ENCODE assay signal across 1 cellular context in the genomic region with DNA sequence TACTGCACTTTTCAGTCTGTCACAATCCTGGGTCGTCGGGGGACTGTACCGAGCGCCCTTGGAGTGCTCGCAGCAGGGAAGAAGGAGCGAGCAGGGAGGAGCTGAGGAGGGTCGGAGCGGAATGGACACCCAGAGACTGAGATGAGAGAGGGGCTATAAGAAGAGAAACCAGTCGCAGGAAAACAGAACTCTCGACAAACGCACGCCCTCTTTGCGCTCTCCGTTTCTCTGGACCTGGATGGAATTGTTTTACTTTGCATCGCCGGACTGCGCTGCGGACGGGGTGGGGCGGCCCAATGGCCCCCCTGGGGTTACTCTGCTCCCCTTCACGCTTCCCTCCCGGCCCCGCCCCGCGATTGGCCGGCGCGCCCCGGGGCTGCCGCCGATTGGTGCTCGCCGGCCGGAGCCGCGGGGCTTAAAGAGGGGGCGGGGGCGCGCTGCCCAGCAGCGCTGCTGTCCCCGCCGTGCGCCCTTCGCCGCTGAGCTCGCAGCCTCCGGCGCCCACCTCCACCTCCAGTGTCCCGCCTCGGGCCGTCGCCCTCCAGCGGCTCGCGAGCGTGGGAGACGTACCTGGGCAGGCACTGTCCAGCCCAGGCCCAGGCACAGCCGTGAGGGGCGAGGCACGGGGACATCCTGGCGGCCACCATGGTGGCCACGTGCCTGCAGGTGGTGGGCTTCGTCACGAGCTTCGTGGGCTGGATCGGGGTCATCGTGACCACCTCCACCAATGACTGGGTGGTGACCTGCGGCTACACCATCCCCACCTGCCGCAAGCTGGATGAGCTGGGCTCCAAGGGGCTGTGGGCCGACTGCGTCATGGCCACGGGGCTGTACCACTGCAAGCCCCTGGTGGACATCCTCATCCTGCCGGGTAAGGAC.
A peak's percentile ranks its signal among the peaks of the same experiment; 100 is the strongest.
TF ChIP-seq lines count a peak whose summit lies in the region.

A gene (plus strand): TSS at position 447 of the 879 bp plus-strand sequence. CDS start 199 bp downstream, at position 646.

TF ChIP-seq in HepG2, 621 proteins besides CTCF, POLR2A, EP300 and RAD21 (continued from another document and continues in another):
- TF ChIP-seq, protein P1, sequence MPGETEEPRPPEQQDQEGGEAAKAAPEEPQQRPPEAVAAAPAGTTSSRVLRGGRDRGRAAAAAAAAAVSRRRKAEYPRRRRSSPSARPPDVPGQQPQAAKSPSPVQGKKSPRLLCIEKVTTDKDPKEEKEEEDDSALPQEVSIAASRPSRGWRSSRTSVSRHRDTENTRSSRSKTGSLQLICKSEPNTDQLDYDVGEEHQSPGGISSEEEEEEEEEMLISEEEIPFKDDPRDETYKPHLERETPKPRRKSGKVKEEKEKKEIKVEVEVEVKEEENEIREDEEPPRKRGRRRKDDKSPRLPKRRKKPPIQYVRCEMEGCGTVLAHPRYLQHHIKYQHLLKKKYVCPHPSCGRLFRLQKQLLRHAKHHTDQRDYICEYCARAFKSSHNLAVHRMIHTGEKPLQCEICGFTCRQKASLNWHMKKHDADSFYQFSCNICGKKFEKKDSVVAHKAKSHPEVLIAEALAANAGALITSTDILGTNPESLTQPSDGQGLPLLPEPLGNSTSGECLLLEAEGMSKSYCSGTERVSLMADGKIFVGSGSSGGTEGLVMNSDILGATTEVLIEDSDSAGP (CRISPR knock-in tag; IDR thresholded peaks at IDR 0.05; ENCODE audit: borderline replicate concordance): no peak
- TF ChIP-seq, protein P2, sequence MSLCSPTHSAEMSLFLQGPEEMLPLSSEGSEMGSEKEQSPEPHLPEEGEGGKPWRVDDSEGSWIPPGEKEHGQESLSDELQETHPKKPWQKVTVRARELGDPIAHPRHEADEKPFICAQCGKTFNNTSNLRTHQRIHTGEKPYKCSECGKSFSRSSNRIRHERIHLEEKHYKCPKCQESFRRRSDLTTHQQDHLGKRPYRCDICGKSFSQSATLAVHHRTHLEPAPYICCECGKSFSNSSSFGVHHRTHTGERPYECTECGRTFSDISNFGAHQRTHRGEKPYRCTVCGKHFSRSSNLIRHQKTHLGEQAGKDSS (CRISPR knock-in tag; IDR thresholded peaks at IDR 0.05; ENCODE audit: borderline replicate concordance, low read depth): no peak
- no peak for TF ChIP-seq ETV5 (CRISPR knock-in tag; IDR thresholded peaks at IDR 0.05; ENCODE audit: borderline replicate concordance)
- TF ChIP-seq SPEN (CRISPR knock-in tag; IDR thresholded peaks at IDR 0.05; ENCODE audit: low read depth): no peak
- TF ChIP-seq SP5 (CRISPR knock-in tag; IDR thresholded peaks at IDR 0.05; ENCODE audit: borderline replicate concordance, low read depth): no peak
- TF ChIP-seq KAT8 (CRISPR knock-in tag; IDR thresholded peaks at IDR 0.05): no peak
- no peak for TF ChIP-seq HDAC6 (IDR thresholded peaks at IDR 0.05; ENCODE audit: low read depth, low read length)
- TF ChIP-seq KDM3A (CRISPR knock-in tag; IDR thresholded peaks at IDR 0.05; ENCODE audit: low read depth): no peak
- no peak for TF ChIP-seq MBD4 (IDR thresholded peaks at IDR 0.05; ENCODE audit: borderline replicate concordance, low read length)
- TF ChIP-seq, protein P3, sequence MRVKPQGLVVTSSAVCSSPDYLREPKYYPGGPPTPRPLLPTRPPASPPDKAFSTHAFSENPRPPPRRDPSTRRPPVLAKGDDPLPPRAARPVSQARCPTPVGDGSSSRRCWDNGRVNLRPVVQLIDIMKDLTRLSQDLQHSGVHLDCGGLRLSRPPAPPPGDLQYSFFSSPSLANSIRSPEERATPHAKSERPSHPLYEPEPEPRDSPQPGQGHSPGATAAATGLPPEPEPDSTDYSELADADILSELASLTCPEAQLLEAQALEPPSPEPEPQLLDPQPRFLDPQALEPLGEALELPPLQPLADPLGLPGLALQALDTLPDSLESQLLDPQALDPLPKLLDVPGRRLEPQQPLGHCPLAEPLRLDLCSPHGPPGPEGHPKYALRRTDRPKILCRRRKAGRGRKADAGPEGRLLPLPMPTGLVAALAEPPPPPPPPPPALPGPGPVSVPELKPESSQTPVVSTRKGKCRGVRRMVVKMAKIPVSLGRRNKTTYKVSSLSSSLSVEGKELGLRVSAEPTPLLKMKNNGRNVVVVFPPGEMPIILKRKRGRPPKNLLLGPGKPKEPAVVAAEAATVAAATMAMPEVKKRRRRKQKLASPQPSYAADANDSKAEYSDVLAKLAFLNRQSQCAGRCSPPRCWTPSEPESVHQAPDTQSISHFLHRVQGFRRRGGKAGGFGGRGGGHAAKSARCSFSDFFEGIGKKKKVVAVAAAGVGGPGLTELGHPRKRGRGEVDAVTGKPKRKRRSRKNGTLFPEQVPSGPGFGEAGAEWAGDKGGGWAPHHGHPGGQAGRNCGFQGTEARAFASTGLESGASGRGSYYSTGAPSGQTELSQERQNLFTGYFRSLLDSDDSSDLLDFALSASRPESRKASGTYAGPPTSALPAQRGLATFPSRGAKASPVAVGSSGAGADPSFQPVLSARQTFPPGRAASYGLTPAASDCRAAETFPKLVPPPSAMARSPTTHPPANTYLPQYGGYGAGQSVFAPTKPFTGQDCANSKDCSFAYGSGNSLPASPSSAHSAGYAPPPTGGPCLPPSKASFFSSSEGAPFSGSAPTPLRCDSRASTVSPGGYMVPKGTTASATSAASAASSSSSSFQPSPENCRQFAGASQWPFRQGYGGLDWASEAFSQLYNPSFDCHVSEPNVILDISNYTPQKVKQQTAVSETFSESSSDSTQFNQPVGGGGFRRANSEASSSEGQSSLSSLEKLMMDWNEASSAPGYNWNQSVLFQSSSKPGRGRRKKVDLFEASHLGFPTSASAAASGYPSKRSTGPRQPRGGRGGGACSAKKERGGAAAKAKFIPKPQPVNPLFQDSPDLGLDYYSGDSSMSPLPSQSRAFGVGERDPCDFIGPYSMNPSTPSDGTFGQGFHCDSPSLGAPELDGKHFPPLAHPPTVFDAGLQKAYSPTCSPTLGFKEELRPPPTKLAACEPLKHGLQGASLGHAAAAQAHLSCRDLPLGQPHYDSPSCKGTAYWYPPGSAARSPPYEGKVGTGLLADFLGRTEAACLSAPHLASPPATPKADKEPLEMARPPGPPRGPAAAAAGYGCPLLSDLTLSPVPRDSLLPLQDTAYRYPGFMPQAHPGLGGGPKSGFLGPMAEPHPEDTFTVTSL (CRISPR knock-in tag; IDR thresholded peaks at IDR 0.05; ENCODE audit: borderline replicate concordance): no peak
- no peak for TF ChIP-seq SP1 (IDR thresholded peaks at IDR 0.05)
- no peak for TF ChIP-seq SP1 (CRISPR knock-in tag; IDR thresholded peaks at IDR 0.05)
- no peak for TF ChIP-seq ZNF292 (CRISPR knock-in tag; IDR thresholded peaks at IDR 0.05; ENCODE audit: borderline replicate concordance, low read depth)
- TF ChIP-seq SRF (IDR thresholded peaks at IDR 0.05; ENCODE audit: low read depth, low read length): no peak
- TF ChIP-seq RXRB (CRISPR knock-in tag; IDR thresholded peaks at IDR 0.05; ENCODE audit: borderline replicate concordance): no peak
- no peak for TF ChIP-seq U2AF2 (IDR thresholded peaks at IDR 0.05; ENCODE audit: low read depth, low read length)
- TF ChIP-seq SALL1 (CRISPR knock-in tag; IDR thresholded peaks at IDR 0.05): no peak
- TF ChIP-seq, protein P4, sequence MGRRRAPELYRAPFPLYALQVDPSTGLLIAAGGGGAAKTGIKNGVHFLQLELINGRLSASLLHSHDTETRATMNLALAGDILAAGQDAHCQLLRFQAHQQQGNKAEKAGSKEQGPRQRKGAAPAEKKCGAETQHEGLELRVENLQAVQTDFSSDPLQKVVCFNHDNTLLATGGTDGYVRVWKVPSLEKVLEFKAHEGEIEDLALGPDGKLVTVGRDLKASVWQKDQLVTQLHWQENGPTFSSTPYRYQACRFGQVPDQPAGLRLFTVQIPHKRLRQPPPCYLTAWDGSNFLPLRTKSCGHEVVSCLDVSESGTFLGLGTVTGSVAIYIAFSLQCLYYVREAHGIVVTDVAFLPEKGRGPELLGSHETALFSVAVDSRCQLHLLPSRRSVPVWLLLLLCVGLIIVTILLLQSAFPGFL (CRISPR knock-in tag; IDR thresholded peaks at IDR 0.05): no peak
- no peak for TF ChIP-seq ZNF350 (CRISPR knock-in tag; IDR thresholded peaks at IDR 0.05; ENCODE audit: borderline replicate concordance, low read depth)
- TF ChIP-seq, protein P5, sequence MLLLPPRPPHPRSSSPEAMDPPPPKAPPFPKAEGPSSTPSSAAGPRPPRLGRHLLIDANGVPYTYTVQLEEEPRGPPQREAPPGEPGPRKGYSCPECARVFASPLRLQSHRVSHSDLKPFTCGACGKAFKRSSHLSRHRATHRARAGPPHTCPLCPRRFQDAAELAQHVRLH (CRISPR knock-in tag; IDR thresholded peaks at IDR 0.05; ENCODE audit: borderline replicate concordance, low read depth): no peak
- TF ChIP-seq HDAC1 (CRISPR knock-in tag; IDR thresholded peaks at IDR 0.05): peak; percentile 41; the same call in 1 of the 2 replicates
- 0 out of 2 replicates have a peak, but pooled peaks have one; percentile 10 for TF ChIP-seq KDM2A (CRISPR knock-in tag; IDR thresholded peaks at IDR 0.05; ENCODE audit: borderline replicate concordance, low read depth)
- TF ChIP-seq, protein P6, sequence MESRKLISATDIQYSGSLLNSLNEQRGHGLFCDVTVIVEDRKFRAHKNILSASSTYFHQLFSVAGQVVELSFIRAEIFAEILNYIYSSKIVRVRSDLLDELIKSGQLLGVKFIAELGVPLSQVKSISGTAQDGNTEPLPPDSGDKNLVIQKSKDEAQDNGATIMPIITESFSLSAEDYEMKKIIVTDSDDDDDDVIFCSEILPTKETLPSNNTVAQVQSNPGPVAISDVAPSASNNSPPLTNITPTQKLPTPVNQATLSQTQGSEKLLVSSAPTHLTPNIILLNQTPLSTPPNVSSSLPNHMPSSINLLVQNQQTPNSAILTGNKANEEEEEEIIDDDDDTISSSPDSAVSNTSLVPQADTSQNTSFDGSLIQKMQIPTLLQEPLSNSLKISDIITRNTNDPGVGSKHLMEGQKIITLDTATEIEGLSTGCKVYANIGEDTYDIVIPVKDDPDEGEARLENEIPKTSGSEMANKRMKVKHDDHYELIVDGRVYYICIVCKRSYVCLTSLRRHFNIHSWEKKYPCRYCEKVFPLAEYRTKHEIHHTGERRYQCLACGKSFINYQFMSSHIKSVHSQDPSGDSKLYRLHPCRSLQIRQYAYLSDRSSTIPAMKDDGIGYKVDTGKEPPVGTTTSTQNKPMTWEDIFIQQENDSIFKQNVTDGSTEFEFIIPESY (CRISPR knock-in tag; IDR thresholded peaks at IDR 0.05): peak; percentile 73; the same call in 1 of the 2 replicates
- no peak for TF ChIP-seq SCMH1 (CRISPR knock-in tag; IDR thresholded peaks at IDR 0.05; ENCODE audit: borderline replicate concordance)
- TF ChIP-seq, protein P7, sequence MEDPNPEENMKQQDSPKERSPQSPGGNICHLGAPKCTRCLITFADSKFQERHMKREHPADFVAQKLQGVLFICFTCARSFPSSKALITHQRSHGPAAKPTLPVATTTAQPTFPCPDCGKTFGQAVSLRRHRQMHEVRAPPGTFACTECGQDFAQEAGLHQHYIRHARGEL (CRISPR knock-in tag; IDR thresholded peaks at IDR 0.05): no peak
- TF ChIP-seq ZNF460 (CRISPR knock-in tag; IDR thresholded peaks at IDR 0.05; ENCODE audit: borderline replicate concordance): no peak
- no peak for TF ChIP-seq SALL2 (CRISPR knock-in tag; IDR thresholded peaks at IDR 0.05)
- no peak for TF ChIP-seq SUZ12 (IDR thresholded peaks at IDR 0.05; ENCODE audit: low read depth, low read length)
- TF ChIP-seq MLLT10 (CRISPR knock-in tag; IDR thresholded peaks at IDR 0.05): no peak
- TF ChIP-seq ZNF205 (CRISPR knock-in tag; IDR thresholded peaks at IDR 0.05): no peak
- TF ChIP-seq, protein P8, sequence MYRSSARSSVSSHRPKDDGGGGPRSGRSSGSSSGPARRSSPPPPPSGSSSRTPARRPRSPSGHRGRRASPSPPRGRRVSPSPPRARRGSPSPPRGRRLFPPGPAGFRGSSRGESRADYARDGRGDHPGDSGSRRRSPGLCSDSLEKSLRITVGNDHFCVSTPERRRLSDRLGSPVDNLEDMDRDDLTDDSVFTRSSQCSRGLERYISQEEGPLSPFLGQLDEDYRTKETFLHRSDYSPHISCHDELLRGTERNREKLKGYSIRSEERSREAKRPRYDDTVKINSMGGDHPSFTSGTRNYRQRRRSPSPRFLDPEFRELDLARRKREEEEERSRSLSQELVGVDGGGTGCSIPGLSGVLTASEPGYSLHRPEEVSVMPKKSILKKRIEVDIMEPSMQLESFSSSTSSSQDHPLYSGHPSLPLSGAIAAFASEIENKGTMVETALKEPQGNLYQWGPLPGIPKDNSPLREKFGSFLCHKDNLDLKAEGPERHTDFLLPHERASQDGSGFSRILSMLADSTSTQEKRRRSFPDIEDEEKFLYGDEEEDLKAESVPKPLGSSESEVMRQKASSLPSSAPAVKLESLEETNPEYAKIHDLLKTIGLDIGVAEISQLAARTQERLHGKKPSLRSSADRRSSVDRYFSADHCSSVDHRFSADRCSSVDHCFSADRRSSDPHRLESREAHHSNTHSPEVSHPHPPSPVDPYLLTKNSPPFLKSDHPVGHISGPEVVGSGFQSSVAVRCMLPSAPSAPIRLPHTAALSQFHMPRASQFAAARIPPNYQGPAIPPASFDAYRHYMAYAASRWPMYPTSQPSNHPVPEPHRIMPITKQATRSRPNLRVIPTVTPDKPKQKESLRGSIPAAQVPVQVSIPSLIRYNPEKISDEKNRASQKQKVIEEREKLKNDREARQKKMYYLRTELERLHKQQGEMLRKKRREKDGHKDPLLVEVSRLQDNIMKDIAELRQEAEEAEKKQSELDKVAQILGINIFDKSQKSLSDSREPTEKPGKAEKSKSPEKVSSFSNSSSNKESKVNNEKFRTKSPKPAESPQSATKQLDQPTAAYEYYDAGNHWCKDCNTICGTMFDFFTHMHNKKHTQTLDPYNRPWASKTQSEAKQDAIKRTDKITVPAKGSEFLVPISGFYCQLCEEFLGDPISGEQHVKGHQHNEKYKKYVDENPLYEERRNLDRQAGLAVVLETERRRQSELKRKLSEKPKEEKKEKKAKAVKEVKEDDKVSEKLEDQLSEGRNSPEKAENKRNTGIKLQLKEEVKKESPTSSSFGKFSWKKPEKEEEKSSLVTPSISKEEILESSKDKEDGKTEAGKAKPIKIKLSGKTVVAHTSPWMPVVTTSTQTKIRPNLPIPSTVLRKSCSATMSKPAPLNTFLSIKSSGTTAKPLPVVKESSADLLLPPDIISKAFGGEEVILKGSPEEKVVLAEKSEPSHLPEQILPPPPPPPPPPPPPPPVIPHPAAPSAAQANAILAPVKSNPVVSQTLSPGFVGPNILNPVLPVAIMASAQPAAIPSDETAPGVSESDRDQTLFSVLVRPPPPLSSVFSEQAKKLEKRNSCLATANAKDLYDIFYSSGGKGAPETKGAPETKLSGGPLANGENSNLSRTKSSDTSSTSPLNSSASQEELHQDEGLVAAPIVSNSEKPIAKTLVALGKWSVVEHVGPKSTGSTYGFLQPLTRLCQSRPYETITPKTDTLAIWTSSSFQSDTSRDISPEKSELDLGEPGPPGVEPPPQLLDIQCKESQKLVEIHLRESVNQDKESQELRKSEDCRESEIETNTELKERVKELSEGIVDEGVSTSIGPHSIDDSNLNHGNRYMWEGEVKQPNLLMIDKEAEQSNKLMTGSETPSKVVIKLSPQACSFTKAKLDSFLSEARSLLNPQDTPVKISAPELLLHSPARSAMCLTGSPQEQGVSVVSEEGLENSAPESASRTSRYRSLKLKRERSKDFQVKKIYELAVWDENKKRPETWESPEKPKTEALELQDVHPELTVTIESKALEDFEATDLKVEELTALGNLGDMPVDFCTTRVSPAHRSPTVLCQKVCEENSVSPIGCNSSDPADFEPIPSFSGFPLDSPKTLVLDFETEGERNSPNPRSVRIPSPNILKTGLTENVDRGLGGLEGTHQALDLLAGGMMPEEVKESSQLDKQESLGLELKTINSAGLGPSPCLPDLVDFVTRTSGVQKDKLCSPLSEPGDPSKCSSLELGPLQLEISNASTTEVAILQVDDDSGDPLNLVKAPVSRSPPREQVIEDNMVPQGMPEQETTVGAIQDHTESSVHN (CRISPR knock-in tag; IDR thresholded peaks at IDR 0.05): no peak
- TF ChIP-seq BHLHE40 (IDR thresholded peaks at IDR 0.05; ENCODE audit: low read length): no peak
